In the genomic region with DNA sequence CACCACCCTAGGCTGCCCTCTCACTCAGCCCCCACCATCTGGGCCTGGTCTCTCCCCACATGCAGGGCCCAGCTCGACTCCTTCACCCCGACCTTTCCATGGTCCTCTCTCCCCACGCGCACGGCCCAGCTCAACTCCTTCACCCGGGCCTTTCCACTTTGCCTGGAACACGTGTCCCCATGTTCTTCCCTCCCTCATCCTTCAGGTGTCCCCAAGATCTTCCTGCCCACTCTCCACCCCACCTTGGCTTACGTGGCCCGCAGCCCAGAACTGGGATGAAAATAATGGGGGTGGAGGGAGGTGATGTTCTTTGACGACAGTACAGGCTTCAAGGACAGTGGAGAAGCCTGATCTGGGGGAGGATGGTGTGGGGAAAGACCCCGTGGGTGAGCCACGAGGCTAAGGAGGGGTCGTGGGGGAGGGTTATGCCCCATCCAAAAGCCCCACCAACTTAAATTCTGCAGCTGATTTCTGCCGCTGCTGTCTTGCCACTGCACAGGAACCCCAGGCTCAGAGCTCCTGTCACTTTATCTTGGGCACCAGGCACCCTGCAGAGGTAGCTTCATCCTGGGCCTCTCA, we compare ENCODE assay signal across 1 cellular context.
TF ChIP-seq lines count a peak whose summit lies in the region.

No MANE protein-coding gene starts in this region.

TF ChIP-seq in GM23338, 12 proteins besides CTCF, POLR2A, EP300 and RAD21 (continued from another document):
- no peak for TF ChIP-seq ZNF462 (CRISPR knock-in tag; IDR thresholded peaks at IDR 0.05)
- TF ChIP-seq POLR2AphosphoS5 (IDR thresholded peaks at IDR 0.05; ENCODE audit: low read depth), result no peak
- no peak for TF ChIP-seq JUNB (IDR thresholded peaks at IDR 0.05; ENCODE audit: unreplicated experiment)
- TF ChIP-seq, protein P1, sequence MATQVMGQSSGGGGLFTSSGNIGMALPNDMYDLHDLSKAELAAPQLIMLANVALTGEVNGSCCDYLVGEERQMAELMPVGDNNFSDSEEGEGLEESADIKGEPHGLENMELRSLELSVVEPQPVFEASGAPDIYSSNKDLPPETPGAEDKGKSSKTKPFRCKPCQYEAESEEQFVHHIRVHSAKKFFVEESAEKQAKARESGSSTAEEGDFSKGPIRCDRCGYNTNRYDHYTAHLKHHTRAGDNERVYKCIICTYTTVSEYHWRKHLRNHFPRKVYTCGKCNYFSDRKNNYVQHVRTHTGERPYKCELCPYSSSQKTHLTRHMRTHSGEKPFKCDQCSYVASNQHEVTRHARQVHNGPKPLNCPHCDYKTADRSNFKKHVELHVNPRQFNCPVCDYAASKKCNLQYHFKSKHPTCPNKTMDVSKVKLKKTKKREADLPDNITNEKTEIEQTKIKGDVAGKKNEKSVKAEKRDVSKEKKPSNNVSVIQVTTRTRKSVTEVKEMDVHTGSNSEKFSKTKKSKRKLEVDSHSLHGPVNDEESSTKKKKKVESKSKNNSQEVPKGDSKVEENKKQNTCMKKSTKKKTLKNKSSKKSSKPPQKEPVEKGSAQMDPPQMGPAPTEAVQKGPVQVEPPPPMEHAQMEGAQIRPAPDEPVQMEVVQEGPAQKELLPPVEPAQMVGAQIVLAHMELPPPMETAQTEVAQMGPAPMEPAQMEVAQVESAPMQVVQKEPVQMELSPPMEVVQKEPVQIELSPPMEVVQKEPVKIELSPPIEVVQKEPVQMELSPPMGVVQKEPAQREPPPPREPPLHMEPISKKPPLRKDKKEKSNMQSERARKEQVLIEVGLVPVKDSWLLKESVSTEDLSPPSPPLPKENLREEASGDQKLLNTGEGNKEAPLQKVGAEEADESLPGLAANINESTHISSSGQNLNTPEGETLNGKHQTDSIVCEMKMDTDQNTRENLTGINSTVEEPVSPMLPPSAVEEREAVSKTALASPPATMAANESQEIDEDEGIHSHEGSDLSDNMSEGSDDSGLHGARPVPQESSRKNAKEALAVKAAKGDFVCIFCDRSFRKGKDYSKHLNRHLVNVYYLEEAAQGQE (IDR thresholded peaks at IDR 0.05; ENCODE audit: unreplicated experiment), result no peak
- no peak for TF ChIP-seq ETS1 (IDR thresholded peaks at IDR 0.05)
- no peak for TF ChIP-seq ZNF114 (CRISPR knock-in tag; IDR thresholded peaks at IDR 0.05)
- no peak for TF ChIP-seq NANOG (IDR thresholded peaks at IDR 0.05; ENCODE audit: borderline replicate concordance)
- TF ChIP-seq ZNF331 (CRISPR knock-in tag; IDR thresholded peaks at IDR 0.05; ENCODE audit: low read depth), result no peak
- no peak for TF ChIP-seq EZH2 (IDR thresholded peaks at IDR 0.05; ENCODE audit: low read depth, unreplicated experiment)
- no peak for TF ChIP-seq EZH2phosphoT487 (IDR thresholded peaks at IDR 0.05; ENCODE audit: unreplicated experiment)
- TF ChIP-seq CREB1 (CRISPR knock-in tag; IDR thresholded peaks at IDR 0.05; ENCODE audit: low read depth), result no peak
